ENCODE assay signal across 8 cellular contexts in the genomic region with DNA sequence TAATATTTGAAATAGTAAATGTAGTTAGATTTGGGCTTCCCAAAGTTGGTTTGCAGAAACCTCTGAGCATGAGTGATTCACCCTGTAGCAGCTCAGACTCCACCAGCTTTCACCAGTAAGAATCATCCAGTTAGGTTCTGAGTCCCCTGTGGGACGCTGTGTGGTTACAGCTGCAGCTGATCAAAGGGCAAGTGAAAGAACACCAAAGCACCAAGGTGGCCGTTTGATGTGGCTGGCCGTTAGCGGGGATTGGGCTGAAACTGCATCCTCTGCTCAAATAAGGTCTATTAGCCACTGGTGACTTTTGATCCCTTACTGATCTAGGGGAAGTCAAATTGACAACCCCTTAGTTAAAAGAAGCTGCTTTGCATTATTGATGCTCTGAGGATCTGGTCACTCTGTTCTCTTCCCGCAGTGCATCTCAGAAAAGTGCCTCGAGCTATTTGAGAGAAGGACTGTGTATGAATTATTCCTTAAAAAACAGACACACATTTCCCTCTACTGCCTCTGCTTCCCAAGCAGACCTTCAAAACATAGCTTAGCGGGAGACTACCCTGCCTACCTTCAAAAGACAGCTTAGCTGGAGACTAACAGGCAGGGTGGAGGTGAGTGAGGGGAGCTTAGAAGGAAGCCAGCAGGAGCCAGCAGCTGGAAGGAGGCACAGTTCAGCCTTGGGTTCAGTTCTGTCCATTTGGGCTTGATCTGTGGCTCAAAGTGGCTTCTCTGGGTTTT. TPM values are rescaled to one million over a fixed set of nuclear protein-coding genes. Genes with fewer than 3 reads are reported as not detected.
DNase-seq lines count a peak whose midpoint lies in the region; ATAC-seq and TF ChIP-seq lines count a peak whose summit lies in the region.

No MANE protein-coding gene starts in this region.

- H3K79me2 ChIP-seq in mesendoderm (ENCODE audit: control insufficient read depth, insufficient read depth, low read length), result no peaks in the 10 kb centered on the region

- H4K8ac ChIP-seq in mesenchymal stem cell (ENCODE audit: low read length), result no peak overlapping the region
- no peak overlapping the region for H4K8ac ChIP-seq in mesendoderm (ENCODE audit: low read depth, low read length)

- H3K4me3 ChIP-seq in mesenchymal stem cell (ENCODE audit: insufficient read depth in 1 of 2, low read depth in 1 of 2, low read length in 2 of 2), result no peak overlapping the region
- no peak overlapping the region for H3K4me3 ChIP-seq in mesendoderm (ENCODE audit: low read length)

- H2BK15ac ChIP-seq in mesenchymal stem cell (ENCODE audit: low read depth, poor library complexity, severe bottlenecking), result no peak overlapping the region
- H2BK15ac ChIP-seq in mesendoderm (replicated peaks; ENCODE audit: low read depth), result no peak overlapping the region

- H3K4me1 ChIP-seq in mesenchymal stem cell (ENCODE audit: control insufficient read depth, insufficient read depth, low read depth, low read length) (peaks cover 4% of the 10 kb centered on the region), mesendoderm (ENCODE audit: control insufficient read depth, low read depth, low read length) (peaks cover 7% of the 10 kb centered on the region)

- no peak overlapping the region for H3K56ac ChIP-seq in mesendoderm (ENCODE audit: low read length)

- WGBS in mesenchymal stem cell, result 27% methylated on average over 4 of the region's 7 CpGs
- WGBS in mesendoderm (ENCODE audit: extremely low coverage, insufficient coverage, low lambda C conversion rate), result no CpG with 5 or more reads among the region's 7 CpGs

- no peak overlapping the region for H3K18ac ChIP-seq in mesenchymal stem cell (ENCODE audit: low read depth in 1 of 2, low read length in 2 of 2)
- no peak overlapping the region for H3K18ac ChIP-seq in mesendoderm (ENCODE audit: low read length)

- H3K9me3 ChIP-seq in mesenchymal stem cell (ENCODE audit: control insufficient read depth, low read length), result no peaks in the 10 kb centered on the region

- H3K4me3 Mint-ChIP-seq in activated T-cell treated with anti-CD3 and anti-CD28 coated beads, Interleukin-2, amount 50 U/mL, for 24 hours, result no peak overlapping the region

- H4K5ac ChIP-seq in mesendoderm (ENCODE audit: low read length), result no peak overlapping the region

- no peak overlapping the region for H2BK120ac ChIP-seq in mesenchymal stem cell (ENCODE audit: low read depth, low read length)
- H2BK120ac ChIP-seq in mesendoderm (ENCODE audit: low read depth, low read length), result no peak overlapping the region

- H2BK12ac ChIP-seq in mesenchymal stem cell (ENCODE audit: low read length in 2 of 2), result no peak overlapping the region

- H3K14ac ChIP-seq in mesenchymal stem cell (ENCODE audit: low read length in 2 of 2), result no peak overlapping the region

- no peaks in the 10 kb centered on the region for H3K36me3 Mint-ChIP-seq in activated T-cell treated with anti-CD3 and anti-CD28 coated beads, Interleukin-2, amount 50 U/mL, for 24 hours (ENCODE audit: low read depth)

- no peaks in the 10 kb centered on the region for H3K9me3 Mint-ChIP-seq in activated T-cell treated with anti-CD3 and anti-CD28 coated beads, Interleukin-2, amount 50 U/mL, for 24 hours

- no peak overlapping the region for H4K91ac ChIP-seq in mesenchymal stem cell (ENCODE audit: low read length)

- peaks cover 68% of the 10 kb centered on the region for H3K27me3 Mint-ChIP-seq in activated T-cell treated with anti-CD3 and anti-CD28 coated beads, Interleukin-2, amount 50 U/mL, for 24 hours

- H2AFZ ChIP-seq in mesenchymal stem cell (ENCODE audit: low read depth, low read length), result no peak overlapping the region

- peak; percentile 88 for ATAC-seq in HG03571 (IDR thresholded peaks at IDR 0.05; ENCODE audit: unreplicated experiment)

- H3K23ac ChIP-seq in mesenchymal stem cell (ENCODE audit: low read length in 2 of 2), result no peak overlapping the region
- no peak overlapping the region for H3K23ac ChIP-seq in mesendoderm (ENCODE audit: low read length)

- H3K9ac ChIP-seq in mesenchymal stem cell (ENCODE audit: low read length) (no peak overlapping the region), mesendoderm (ENCODE audit: low read length) (no peak overlapping the region)

- H3K36me3 ChIP-seq in mesenchymal stem cell (ENCODE audit: control insufficient read depth in 1 of 2, insufficient read depth in 2 of 2, low read depth in 1 of 2, low read length in 2 of 2) (no peaks in the 10 kb centered on the region), mesendoderm (ENCODE audit: control insufficient read depth, insufficient read depth, low read length) (no peaks in the 10 kb centered on the region)

- no peaks in the 10 kb centered on the region for H3K79me1 ChIP-seq in mesenchymal stem cell (replicated peaks; ENCODE audit: low read length, poor library complexity, severe bottlenecking)
- H3K79me1 ChIP-seq in mesendoderm (ENCODE audit: low read length), result no peaks in the 10 kb centered on the region

- no peak overlapping the region for H3K4me2 ChIP-seq in mesenchymal stem cell (ENCODE audit: low read length, poor library complexity, severe bottlenecking)
- H3K4me2 ChIP-seq in mesendoderm (ENCODE audit: low read length), result no peak overlapping the region

- no peak for TF ChIP-seq CTCF in GM20000 (IDR thresholded peaks at IDR 0.05; ENCODE audit: extremely low read depth, missing control alignments)

- DNase-seq in AG08396 (ENCODE audit: low spot score), result peak; percentile 42
- DNase-seq in GM20000 (ENCODE audit: low spot score), result peak; percentile 88
- peak; percentile 66 for DNase-seq in activated T-cell treated with anti-CD3 and anti-CD28 coated beads, Interleukin-2, amount 50 U/mL, for 24 hours
- DNase-seq in smooth muscle cell of the brain vasculature (ENCODE audit: low read depth, low spot score), result peak; percentile 73
- no peak for DNase-seq in mesenchymal stem cell
- no peak for DNase-seq in mesendoderm
- DNase-seq in AML-193 (lab: John Stamatoyannopoulos, UW), result no peak

- H3K27ac ChIP-seq in mesenchymal stem cell (ENCODE audit: low read length, poor library complexity, severe bottlenecking) (no peak overlapping the region), mesendoderm (ENCODE audit: low read depth, low read length) (no peak overlapping the region)

- no peak overlapping the region for H3K27ac Mint-ChIP-seq in activated T-cell treated with anti-CD3 and anti-CD28 coated beads, Interleukin-2, amount 50 U/mL, for 24 hours

- H3K4me1 Mint-ChIP-seq in activated T-cell treated with anti-CD3 and anti-CD28 coated beads, Interleukin-2, amount 50 U/mL, for 24 hours (ENCODE audit: low read depth), result peaks cover 33% of the 10 kb centered on the region

- H3K27me3 ChIP-seq in mesenchymal stem cell (ENCODE audit: control insufficient read depth in 1 of 2, insufficient read depth in 1 of 2, low read length in 2 of 2) (peaks cover 28 to 48% of the 10 kb centered on the region in 2 experiments), mesendoderm (ENCODE audit: insufficient read depth, low read length, poor library complexity) (peaks cover 14% of the 10 kb centered on the region)

- H2BK5ac ChIP-seq in mesenchymal stem cell (ENCODE audit: low read depth, low read length, poor library complexity, severe bottlenecking) (no peak overlapping the region), mesendoderm (ENCODE audit: low read length) (no peak overlapping the region)

- H2AK5ac ChIP-seq in mesenchymal stem cell (ENCODE audit: low read length, severe bottlenecking), result no peak overlapping the region
- no peak overlapping the region for H2AK5ac ChIP-seq in mesendoderm (ENCODE audit: low read length)

- H3K4ac ChIP-seq in mesenchymal stem cell (ENCODE audit: low read depth in 1 of 2, low read length in 2 of 2), result no peak overlapping the region
- no peak overlapping the region for H3K4ac ChIP-seq in mesendoderm (ENCODE audit: low read depth, low read length)

RNA-seq across cellular contexts. Expression of gene ABHD12B, which starts 3.7 kb away (rescaled TPM):
- not detected for polyA plus RNA-seq in mesenchymal stem cell (2013, experiment 1 of 2)
- 0.08 TPM for polyA plus RNA-seq in mesenchymal stem cell (2013, experiment 2 of 2)
- polyA plus RNA-seq in mesendoderm (2013, experiment 1 of 2), result 16.4 TPM
- polyA plus RNA-seq in mesendoderm (2013, experiment 2 of 2), result 14.7 TPM

RNA-seq across cellular contexts. Expression of gene NIN, which starts 44.6 kb away (rescaled TPM):
- polyA plus RNA-seq in mesenchymal stem cell (2013, experiment 1 of 2), result 18.3 TPM
- 17.2 TPM for polyA plus RNA-seq in mesenchymal stem cell (2013, experiment 2 of 2)
- polyA plus RNA-seq in mesendoderm (2013, experiment 1 of 2), result 11.5 TPM
- polyA plus RNA-seq in mesendoderm (2013, experiment 2 of 2), result 12.2 TPM

Comparison
In these comparisons a context has a peak if more than half of its experiments do, and no peak if none do; other contexts are left out.
1. DNase-seq: peak in AG08396 (single experiment), GM20000 (single experiment), activated T-cell treated with anti-CD3 and anti-CD28 coated beads, Interleukin-2, amount 50 U/mL, for 24 hours (single experiment) and smooth muscle cell of the brain vasculature (single experiment); none in mesenchymal stem cell (single experiment), mesendoderm (single experiment) and AML-193 (0 of 2).